ENCODE assay signal across 8 cellular contexts in the genomic region with DNA sequence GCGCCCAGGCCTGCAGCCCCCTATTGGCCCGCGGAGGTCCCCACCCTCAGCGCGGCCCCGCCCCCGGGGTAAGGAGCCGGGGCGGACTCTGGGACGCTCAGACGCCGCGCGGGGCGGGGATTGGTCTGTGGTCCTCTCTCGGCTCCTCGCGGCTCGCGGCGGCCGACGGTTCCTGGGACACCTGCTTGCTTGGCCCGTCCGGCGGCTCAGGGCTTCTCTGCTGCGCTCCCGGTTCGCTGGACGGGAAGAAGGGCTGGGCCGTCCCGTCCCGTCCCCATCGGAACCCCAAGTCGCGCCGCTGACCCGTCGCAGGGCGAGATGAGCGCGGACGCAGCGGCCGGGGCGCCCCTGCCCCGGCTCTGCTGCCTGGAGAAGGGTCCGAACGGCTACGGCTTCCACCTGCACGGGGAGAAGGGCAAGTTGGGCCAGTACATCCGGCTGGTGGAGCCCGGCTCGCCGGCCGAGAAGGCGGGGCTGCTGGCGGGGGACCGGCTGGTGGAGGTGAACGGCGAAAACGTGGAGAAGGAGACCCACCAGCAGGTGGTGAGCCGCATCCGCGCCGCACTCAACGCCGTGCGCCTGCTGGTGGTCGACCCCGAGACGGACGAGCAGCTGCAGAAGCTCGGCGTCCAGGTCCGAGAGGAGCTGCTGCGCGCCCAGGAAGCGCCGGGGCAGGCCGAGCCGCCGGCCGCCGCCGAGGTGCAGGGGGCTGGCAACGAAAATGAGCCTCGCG. TPM values are rescaled to one million over a fixed set of nuclear protein-coding genes. Genes with fewer than 3 reads are reported as not detected.
A peak's percentile ranks its signal among the peaks of the same experiment; 100 is the strongest.
DNase-seq lines count a peak whose midpoint lies in the region; ATAC-seq and TF ChIP-seq lines count a peak whose summit lies in the region.

NHERF1 (plus strand) TSS at position 100 of the 733 bp plus-strand sequence; CDS start at position 319, 219 bp downstream.

- peak; percentile 99 for TF ChIP-seq POLR2A in right lobe of liver (IDR thresholded peaks at IDR 0.05)

- H3K36me3 ChIP-seq in right lobe of liver, result no peaks in the 10 kb centered on the region

- intact Hi-C loops in right lobe of liver (cut with DNase I), result loop anchor here in 1 of 2 donors (10.0 kb wide), 1 partner anchor 116 kb away; no protein-coding TSS in a partner anchor

- H3K27ac Mint-ChIP-seq in activated CD4-positive, alpha-beta T cell treated with anti-CD3 and anti-CD28 coated beads, Interleukin-2, amount 10 ng/mL, durations not matched to agents 7 days and 5 days, result peak within 1 kb of the TSS; percentile 84

- peak; percentile 90 for ATAC-seq in GM18867 (IDR thresholded peaks at IDR 0.05; ENCODE audit: unreplicated experiment)
- ATAC-seq in HG03103 (IDR thresholded peaks at IDR 0.05; ENCODE audit: low read depth, unreplicated experiment), result peak; percentile 83
- peak; percentile 63 to 85 (median 71) for ATAC-seq in right lobe of liver

- H3K27me3 ChIP-seq in AG04450 (ENCODE audit: control insufficient read depth, insufficient read depth, low read length) (peaks cover 4% of the 10 kb centered on the region), right lobe of liver (no peaks in the 10 kb centered on the region)

- DNase-seq in AG04450 (ENCODE audit: low read depth, low spot score) (peak; percentile 67), NCI-H226 (peak; percentile 93), dermis blood vessel endothelial cell (peak; percentile 92), right lobe of liver (peak; percentile 97)
- peak; percentile 93 for DNase-seq in activated CD4-positive, alpha-beta T cell treated with anti-CD3 and anti-CD28 coated beads, Interleukin-2, amount 10 ng/mL, durations not matched to agents 7 days and 5 days
- peak; percentile 93 for DNase-seq in stimulated activated CD4-positive, alpha-beta T cell treated with anti-CD3 and anti-CD28 coated beads, Interleukin-4, amount 100 ng/mL, for 24 hours

- H3K4me3 Mint-ChIP-seq in activated CD4-positive, alpha-beta T cell treated with anti-CD3 and anti-CD28 coated beads, Interleukin-2, amount 10 ng/mL, durations not matched to agents 7 days and 5 days, result peak within 1 kb of the TSS; percentile 92

- TF ChIP-seq CTCF in AG04450 (IDR thresholded peaks at IDR 0.05; ENCODE audit: low read depth, low read length) (0 out of 2 replicates have a peak, but pooled peaks have one; percentile 12), right lobe of liver (IDR thresholded peaks at IDR 0.05) (peak in 1 of 4 donors; percentile 17)

- peaks cover 65% of the 10 kb centered on the region for H3K4me1 Mint-ChIP-seq in activated CD4-positive, alpha-beta T cell treated with anti-CD3 and anti-CD28 coated beads, Interleukin-2, amount 10 ng/mL, durations not matched to agents 7 days and 5 days

- no peak within 1 kb of the TSS for H3K27ac ChIP-seq in AG04450 (ENCODE audit: low read depth, low read length)
- H3K27ac ChIP-seq in right lobe of liver, result peak within 1 kb of the TSS; percentile 72 to 84 (median 80)

- H3K4me3 ChIP-seq in AG04450 (ENCODE audit: low read depth, low read length) (peak within 1 kb of the TSS; percentile 70), right lobe of liver (peak within 1 kb of the TSS; percentile 98 to 100 (median 99))

- peaks cover 0 to 45% (median 20%) of the 10 kb centered on the region in 4 donors for H3K4me1 ChIP-seq in right lobe of liver

- H3K9me3 Mint-ChIP-seq in activated CD4-positive, alpha-beta T cell treated with anti-CD3 and anti-CD28 coated beads, Interleukin-2, amount 10 ng/mL, durations not matched to agents 7 days and 5 days, result peaks cover 3% of the 10 kb centered on the region

- no peaks in the 10 kb centered on the region; the same call in 1 of the 2 replicates for H3K9me3 ChIP-seq in AG04450 (ENCODE audit: control insufficient read depth, insufficient read depth, low read length)
- no peaks in the 10 kb centered on the region for H3K9me3 ChIP-seq in right lobe of liver

- CTCF ChIA-PET in AG04450 (lab: Charles Lee), result interaction anchor here (0.7 to 1.6 kb wide), 4 partner anchors 22 to 114 kb away, joined by 3 to 9 read pairs (median 4); no protein-coding TSS in a partner anchor
- CTCF ChIA-PET in activated CD4-positive, alpha-beta T cell treated with anti-CD3 and anti-CD28 coated beads, Interleukin-2, amount 10 ng/mL, durations not matched to agents 7 days and 5 days (lab: Charles Lee), result interaction anchor here (0.8 to 4.7 kb wide), 11 partner anchors 10 to 486 kb away, joined by 3 to 38 read pairs (median 7); partner anchors contain the start of genes NAT9 and RAB37

- H3K27me3 Mint-ChIP-seq in activated CD4-positive, alpha-beta T cell treated with anti-CD3 and anti-CD28 coated beads, Interleukin-2, amount 10 ng/mL, durations not matched to agents 7 days and 5 days, result no peaks in the 10 kb centered on the region

- WGBS in right lobe of liver (ENCODE audit: insufficient coverage, low coverage, low lambda C conversion rate, missing lambda C conversion rate), result no CpG with 5 or more reads among the region's 89 CpGs

- POLR2A ChIA-PET in AG04450 (lab: Yijun Ruan, JAX), result interaction anchor here (0.6 to 1.0 kb wide), 2 partner anchors 11 to 28 kb away, joined by 3 read pairs; partner anchors contain the start of gene NAT9
- POLR2A ChIA-PET in activated CD4-positive, alpha-beta T cell treated with anti-CD3 and anti-CD28 coated beads, Interleukin-2, amount 10 ng/mL, durations not matched to agents 7 days and 5 days (lab: Charles Lee), result interaction anchor here (1.3 kb wide), 1 partner anchor 91 kb away, joined by 6 read pairs; no protein-coding TSS in a partner anchor

- H3K36me3 Mint-ChIP-seq in activated CD4-positive, alpha-beta T cell treated with anti-CD3 and anti-CD28 coated beads, Interleukin-2, amount 10 ng/mL, durations not matched to agents 7 days and 5 days (ENCODE audit: low read depth), result peaks cover 46% of the 10 kb centered on the region

RNA-seq across cellular contexts. Expression of gene NHERF1, which starts in this region (rescaled TPM):
- polyA plus RNA-seq in AG04450 (2011; rRNA removed), result 10.4 and 10.5 TPM in 2 replicates
- polyA minus RNA-seq in AG04450 (2011; rRNA and poly(A)+ RNA removed), result 10.9 and 11.5 TPM in 2 replicates
- 100 to 1,000 TPM; 254 to 281 TPM for total RNA-seq in activated CD4-positive, alpha-beta T cell treated with anti-CD3 and anti-CD28 coated beads, Interleukin-2, amount 10 ng/mL, durations not matched to agents 7 days and 5 days
- 10.4 and 22.5 TPM in 2 replicates for total RNA-seq in dermis blood vessel endothelial cell
- 100 to 1,000 TPM; 105 to 218 (median 161) TPM for total RNA-seq in right lobe of liver
